In genomic region chr1:90000934-90001676, GRCh38 we compare ENCODE assay signal across 12 cellular contexts. TPM values are rescaled to one million over a fixed set of nuclear protein-coding genes. Genes with fewer than 3 reads are reported as not detected.
DNase-seq lines count a peak whose midpoint lies in the region; ATAC-seq, FAIRE-seq and TF ChIP-seq lines count a peak whose summit lies in the region.
"Had no signal": no experiment of that assay in that cellular context is flagged by ENCODE, and none has a peak within 500 bp of the region (broad histone marks: within the 10 kb centered on the region; RNA-seq: fewer than 3 reads in every experiment).

No MANE protein-coding gene starts in this region.

- H3K4me1 ChIP-seq in Loucy (ENCODE audit: insufficient read depth, low read length, poor library complexity, severe bottlenecking) (peaks cover 72% of the 10 kb centered on the region), K562 (replicated peaks in 1 of 2; ENCODE audit: control insufficient read depth in 2 of 2, insufficient read depth in 2 of 2, low read length in 2 of 2) (peaks cover 7 to 14% of the 10 kb centered on the region in 2 experiments; a peak in 4 of 5 replicates)

- peaks cover 4% of the 10 kb centered on the region; the same call in 1 of the 2 replicates for H3F3A ChIP-seq in Loucy (ENCODE audit: low read depth)

- H3K27ac ChIP-seq in K562 (ENCODE audit: extremely low read depth, low read depth, low read length), result 0 out of 3 replicates have a peak overlapping the region, but pooled peaks have one; percentile 6
- H3K27ac ChIP-seq: adrenal gland had no signal

- no peak for TF ChIP-seq EP300 in K562 (IDR thresholded peaks at IDR 0.05; ENCODE audit: low read length)

- WGBS in K562 (ENCODE audit: insufficient coverage, low coverage, missing lambda C conversion rate), result 100% methylated on average over 1 of the region's 2 CpGs

- peak; percentile 58 for FAIRE-seq in GM12891 (lab: Jason Lieb, UNC)
- peak; percentile 72 for FAIRE-seq in K562 (lab: Jason Lieb, UNC)
- FAIRE-seq in HTR-8/SVneo (lab: Jason Lieb, UNC), result no peak

- H3K36me3 ChIP-seq in Loucy (ENCODE audit: insufficient read depth, low read length) (peaks cover 12% of the 10 kb centered on the region), K562 (ENCODE audit: control insufficient read depth, insufficient read depth, low read length) (peaks cover 56% of the 10 kb centered on the region)
- H3K36me3 ChIP-seq: adrenal gland had no signal

- in situ Hi-C loops in K562 (cut with MboI), result no loop called here

- H3K4me3 ChIP-seq in Loucy (ENCODE audit: low read length, poor library complexity, severe bottlenecking) (peak overlapping the region; percentile 94), K562 (no peak overlapping the region)
- H3K4me3 ChIP-seq: adrenal gland had no signal

- ATAC-seq in K562 (peak; percentile 66), HG03571 (IDR thresholded peaks at IDR 0.05; ENCODE audit: unreplicated experiment) (no peak)

- POLR2A ChIA-PET in K562 (lab: Yijun Ruan, JAX), result no interaction called here

- H3K4me2 ChIP-seq in Loucy (ENCODE audit: low read depth, low read length, poor library complexity, severe bottlenecking), result peak overlapping the region; percentile 97
- H3K4me2 ChIP-seq in K562 (ENCODE audit: insufficient read depth, low read length), result no peak overlapping the region
- H3K4me2 ChIP-seq: SK-N-SH had no signal

- H3K79me2 ChIP-seq in Loucy (ENCODE audit: insufficient read depth, low read length) (peaks cover 96% of the 10 kb centered on the region), K562 (ENCODE audit: control insufficient read depth, insufficient read depth, low read length) (peaks cover 98% of the 10 kb centered on the region)

- DNase-seq in AML-193 (lab: John Stamatoyannopoulos, UW) (peak; percentile 12 to 24), GM12891 (ENCODE audit: insufficient read length, low spot score) (no peak), K562 (ENCODE audit: extremely low read depth in 1 of 4, low spot score in 3 of 4) (peak in 3 of 4 experiments; percentile 23 to 36 (median 27)), SW 1271 (lab: John Stamatoyannopoulos, UW) (no peak), HTR-8/SVneo (ENCODE audit: insufficient read length, low spot score) (no peak)
- DNase-seq in activated CD4-positive, alpha-beta T cell treated with anti-CD3 and anti-CD28 coated beads, Interleukin-2, amount 50 U/mL, for 48 hours, result no peak
- DNase-seq: activated CD4-positive, alpha-beta T cell treated with anti-CD3 and anti-CD28 coated beads, Interleukin-2, amount 50 U/mL, for 4 hours; adrenal gland; NCI-H510A; SK-N-SH had no signal

- H3K9me1 ChIP-seq in K562 (ENCODE audit: control insufficient read depth, insufficient read depth, low read length), result no peaks in the 10 kb centered on the region

- TF ChIP-seq CTCF in Loucy (conservative IDR thresholded peaks at IDR 0.05; ENCODE audit: low read length) (peak; percentile 70), K562 (IDR thresholded peaks at IDR 0.05 in 2 of 3, conservative IDR thresholded peaks at IDR 0.05 in 1 of 3; ENCODE audit: insufficient read depth in 2 of 3, low read depth in 1 of 3, low read length in 3 of 3) (peak; percentile 44 to 48 (median 47))

- no peak for TF ChIP-seq RAD21 in K562 (CRISPR knock-in tag; conservative IDR thresholded peaks at IDR 0.05 in 1 of 2, IDR thresholded peaks at IDR 0.05 in 1 of 2)

- H2AFZ ChIP-seq in Loucy (ENCODE audit: low read length) (no peak overlapping the region), K562 (ENCODE audit: low read depth, low read length) (no peak overlapping the region)

- TF ChIP-seq POLR2A in GM12891 (IDR thresholded peaks at IDR 0.05; ENCODE audit: low read depth, low read length), result no peak
- no peak for TF ChIP-seq POLR2A in K562 (conservative IDR thresholded peaks at IDR 0.05)

- CTCF ChIA-PET in K562 (lab: Yijun Ruan, JAX; ENCODE audit: low intra/inter-chr PET ratio), result no interaction called here

- no peaks in the 10 kb centered on the region for H3K9me2 ChIP-seq in Loucy (replicated peaks; ENCODE audit: low read depth, low read length)
- H3K9me2 ChIP-seq: SK-N-SH had no signal

- BruUV-seq in K562 (replicated peaks; lab: Mats Ljungman, UMichigan), result no TSS peak

- H4K20me1 ChIP-seq in Loucy (ENCODE audit: insufficient read depth, low read length, poor library complexity, severe bottlenecking) (peaks cover 96% of the 10 kb centered on the region), K562 (replicated peaks; ENCODE audit: control insufficient read depth, insufficient read depth, low read length) (peaks cover 15% of the 10 kb centered on the region; the same call in 1 of the 2 replicates)

- no peak overlapping the region for H3K9ac ChIP-seq in Loucy (ENCODE audit: low read depth, low read length, poor library complexity, severe bottlenecking)
- H3K9ac ChIP-seq in K562 (ENCODE audit: insufficient read depth in 1 of 2, low read depth in 2 of 2, low read length in 2 of 2), result no peak overlapping the region
- H3K9ac ChIP-seq: SK-N-SH had no signal

- H3K9me3 ChIP-seq in Loucy (ENCODE audit: insufficient read depth, low read depth, low read length), result no peaks in the 10 kb centered on the region
- no peaks in the 10 kb centered on the region for H3K9me3 ChIP-seq in K562 (replicated peaks; ENCODE audit: control insufficient read depth, insufficient read depth, low read depth, low read length)
- H3K9me3 ChIP-seq: adrenal gland, SK-N-SH had no signal

- intact Hi-C loops in K562 (cut with micrococcal nuclease), result loop anchor here (10.0 kb wide), 1 partner anchor 1316 kb away; the partner anchor contains the start of gene PKN2

- H3K27me3 ChIP-seq in Loucy (ENCODE audit: insufficient read depth, low read length, poor library complexity, severe bottlenecking), result no peaks in the 10 kb centered on the region
- no peaks in the 10 kb centered on the region for H3K27me3 ChIP-seq in K562 (ENCODE audit: control insufficient read depth in 2 of 2, insufficient read depth in 2 of 2, low read length in 2 of 2)
- H3K27me3 ChIP-seq: adrenal gland had no signal

TF ChIP-seq in GM12891, 5 proteins besides CTCF, POLR2A, EP300 and RAD21:
- no peak for TF ChIP-seq SPI1 (IDR thresholded peaks at IDR 0.05; ENCODE audit: low read depth, low read length)
- TF ChIP-seq PAX5 (IDR thresholded peaks at IDR 0.05; ENCODE audit: insufficient read depth, low read length, severe bottlenecking), result no peak

TF ChIP-seq in K562, 482 proteins besides CTCF, POLR2A, EP300 and RAD21:
- TF ChIP-seq UBTF (IDR thresholded peaks at IDR 0.05; ENCODE audit: borderline replicate concordance in 1 of 2, low read depth in 2 of 2, low read length in 2 of 2), result no peak
- TF ChIP-seq RBFOX2 (IDR thresholded peaks at IDR 0.05; ENCODE audit: low read depth, low read length), result 0 out of 2 replicates have a peak, but pooled peaks have one; percentile 20
- TF ChIP-seq MNT (conservative IDR thresholded peaks at IDR 0.05), result 0 out of 4 replicates have a peak, but pooled peaks of 1 of the 2 experiments have one; percentile 23
- 0 out of 2 replicates have a peak, but pooled peaks have one; percentile 0 for TF ChIP-seq ZNF316 (IDR thresholded peaks at IDR 0.05)

RNA-seq across cellular contexts. Expression of gene ZNF326, which starts 6.2 kb away (rescaled TPM):
- polyA plus RNA-seq in GM12891 (2012; ENCODE audit: low read depth, missing spikeins), result 9.6 TPM
- total RNA-seq in K562 (2011; cell fraction: chromatin; rRNA removed; ENCODE audit: low replicate concordance), result 16.4 and 77.7 TPM in 2 replicates
- 11.0 and 16.2 TPM in 2 replicates for total RNA-seq in K562 (2011; cell fraction: nucleolus; rRNA removed)
- 31.3 and 61.9 TPM in 2 replicates for total RNA-seq in K562 (2011; cell fraction: nucleoplasm; rRNA removed)
- total RNA-seq in K562 (2014; rRNA removed) (7.2 and 9.2 TPM in 2 replicates), K562 (2014; rRNA removed; fragmentation: Illumina TruSeq; extraction: Trizol) (20.1 and 24.4 TPM in 2 replicates), K562 (2015; rRNA removed; fragmentation: Illumina TruSeq; extraction: Trizol) (17.1 and 19.4 TPM in 2 replicates), K562 (2021) (17.6 and 23.5 TPM in 2 replicates)
- polyA plus RNA-seq in K562 (2011; rRNA removed) (29.5 and 30.6 TPM in 2 replicates), K562 (2014; fragmentation: Illumina TruSeq; extraction: Trizol) (26.8 and 33.2 TPM in 2 replicates), K562 (2014; fragmentation: Nextera tagmentation; extraction: Ambion mirVana) (1 to 10 TPM; 7.3 to 7.7 TPM), K562 (2014; rRNA removed) (30.4 and 31.6 TPM in 2 replicates)
- polyA plus RNA-seq in K562 (2011; cell fraction: cytosol; rRNA removed), result 10.0 and 21.1 TPM in 2 replicates
- polyA plus RNA-seq in K562 (2011; cell fraction: nucleus; rRNA removed), result 27.1 and 38.8 TPM in 2 replicates
- 13.6 and 33.7 TPM in 2 replicates for polyA plus RNA-seq in K562 (2012)
- polyA minus RNA-seq in K562 (2011; rRNA and poly(A)+ RNA removed), result 44.2 and 52.3 TPM in 2 replicates
- polyA minus RNA-seq in K562 (2011; cell fraction: cytosol; rRNA and poly(A)+ RNA removed), result 11.2 and 14.7 TPM in 2 replicates
- polyA minus RNA-seq in K562 (2011; cell fraction: nucleus; rRNA and poly(A)+ RNA removed), result 63.7 and 116 TPM in 2 replicates

Comparison
In these comparisons a context has a peak if more than half of its experiments do, and no peak if none do; other contexts are left out.
1. DNase-seq: peak in AML-193 (2 of 2) and K562 (3 of 4); none in GM12891 (single experiment), SW 1271 (0 of 2), HTR-8/SVneo (single experiment) and activated CD4-positive, alpha-beta T cell treated with anti-CD3 and anti-CD28 coated beads, Interleukin-2, amount 50 U/mL, for 48 hours (0 of 2).